Comparison of ENCODE assay signal across 22 cellular contexts in the genomic region with DNA sequence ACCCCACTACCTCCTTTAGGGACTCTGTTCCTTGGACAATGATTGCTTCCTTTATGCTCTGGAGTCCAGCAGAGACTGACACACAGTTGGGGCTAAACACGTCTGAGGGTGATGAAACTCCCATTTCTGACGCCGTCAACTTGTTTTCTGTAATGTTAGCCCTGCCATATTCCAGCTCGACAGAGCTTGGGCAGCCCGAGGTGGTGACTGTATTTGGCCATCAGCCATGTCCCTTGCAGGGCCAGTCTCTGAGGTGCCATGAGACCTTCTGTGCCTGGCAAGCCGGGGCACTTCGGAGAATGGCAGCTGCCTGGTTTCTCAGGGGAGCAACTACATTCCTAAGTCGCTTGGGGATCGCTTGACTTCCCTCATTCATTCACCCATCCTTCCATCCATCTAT.
"Had no signal": no experiment of that assay in that cellular context is flagged by ENCODE, and none has a peak within 500 bp of the region (broad histone marks: within the 10 kb centered on the region; RNA-seq: fewer than 3 reads in every experiment).

No MANE protein-coding gene starts in this region.

- H3K27ac ChIP-seq: foreskin keratinocyte, lower lobe of right lung, thoracic aorta had no signal

- H3K9me3 Mint-ChIP-seq: activated naive CD4-positive, alpha-beta T cell treated with anti-CD3 and anti-CD28 coated beads for 36 hours; activated naive CD8-positive, alpha-beta T cell treated with anti-CD3 and anti-CD28 coated beads, Interleukin-2, amount 10 ng/mL, durations not matched to agents 7 days and 5 days; activated T-cell treated with anti-CD3 and anti-CD28 coated beads, Interleukin-2, amount 50 U/mL, for 24 hours; activated T-helper 2 cell treated with anti-CD3 and anti-CD28 coated beads, Interferon-gamma antibody, Interleukin-2, Interleukin-4, amounts not matched to agents 10 μg/mL and 5 μg/mL and 100 μg/mL, durations not matched to agents 14 hours and 24 hours and 36 hours; neural crest cell; WTC11 had no signal

- H3K4me1 ChIP-seq: foreskin keratinocyte, lower lobe of right lung had no signal

- H3K4me3 ChIP-seq: lower lobe of right lung, thoracic aorta had no signal

- H3K27me3 Mint-ChIP-seq: activated naive CD8-positive, alpha-beta T cell treated with anti-CD3 and anti-CD28 coated beads, Interleukin-2, amount 10 ng/mL, durations not matched to agents 7 days and 5 days; activated T-cell treated with anti-CD3 and anti-CD28 coated beads, Interleukin-2, amount 50 U/mL, for 24 hours; naive thymus-derived CD4-positive, alpha-beta T cell had no signal

- H3K4me1 Mint-ChIP-seq: activated CD4-positive, alpha-beta T cell treated with anti-CD3 and anti-CD28 coated beads for 36 hours; activated naive CD8-positive, alpha-beta T cell treated with anti-CD3 and anti-CD28 coated beads, Interleukin-2, amount 10 ng/mL, durations not matched to agents 7 days and 5 days had no signal

- H3K27ac Mint-ChIP-seq: activated CD4-positive, alpha-beta T cell treated with anti-CD3 and anti-CD28 coated beads for 36 hours; activated naive CD4-positive, alpha-beta T cell treated with anti-CD3 and anti-CD28 coated beads for 36 hours; activated naive CD8-positive, alpha-beta T cell treated with anti-CD3 and anti-CD28 coated beads, Interleukin-2, amount 10 ng/mL, durations not matched to agents 7 days and 5 days; activated T-cell treated with anti-CD3 and anti-CD28 coated beads, Interleukin-2, amount 50 U/mL, for 24 hours; activated T-helper 2 cell treated with anti-CD3 and anti-CD28 coated beads, Interferon-gamma antibody, Interleukin-2, Interleukin-4, amounts not matched to agents 10 μg/mL and 5 μg/mL and 100 μg/mL, durations not matched to agents 14 hours and 24 hours and 36 hours; WTC11 had no signal

- ATAC-seq: activated CD4-positive, alpha-beta T cell treated with anti-CD3 and anti-CD28 coated beads for 36 hours; foreskin keratinocyte; lower lobe of right lung; naive thymus-derived CD4-positive, alpha-beta T cell; WTC11 had no signal

- H3K36me3 Mint-ChIP-seq: WTC11 had no signal

- H3K4me3 Mint-ChIP-seq: activated CD4-positive, alpha-beta T cell treated with anti-CD3 and anti-CD28 coated beads for 36 hours; activated naive CD4-positive, alpha-beta T cell treated with anti-CD3 and anti-CD28 coated beads for 36 hours; activated naive CD8-positive, alpha-beta T cell treated with anti-CD3 and anti-CD28 coated beads, Interleukin-2, amount 10 ng/mL, durations not matched to agents 7 days and 5 days; activated T-cell treated with anti-CD3 and anti-CD28 coated beads, Interleukin-2, amount 50 U/mL, for 24 hours; naive thymus-derived CD4-positive, alpha-beta T cell; neural crest cell; WTC11 had no signal

- H3K9me3 ChIP-seq: lower lobe of right lung, thoracic aorta had no signal

- H3K36me3 ChIP-seq: lower lobe of right lung, thoracic aorta had no signal

- DNase-seq: activated CD4-positive, alpha-beta T cell treated with anti-CD3 and anti-CD28 coated beads for 36 hours; activated CD4-positive, alpha-beta T cell treated with anti-CD3 and anti-CD28 coated beads, Interleukin-2, amount 50 U/mL, for 4 hours; activated CD8-positive, alpha-beta memory T cell treated with anti-CD3 and anti-CD28 coated beads for 24 hours; activated CD8-positive, alpha-beta memory T cell treated with anti-CD3 and anti-CD28 coated beads, Interleukin-2, amount 50 U/mL, for 4 hours; activated naive CD4-positive, alpha-beta T cell treated with anti-CD3 and anti-CD28 coated beads for 36 hours; activated naive CD8-positive, alpha-beta T cell treated with anti-CD3 and anti-CD28 coated beads, Interleukin-2, amount 10 ng/mL, durations not matched to agents 7 days and 5 days; activated T-cell treated with anti-CD3 and anti-CD28 coated beads, Interleukin-2, amount 50 U/mL, for 24 hours; amniotic stem cell; dermis blood vessel endothelial cell; effector CD8-positive, alpha-beta T cell; foreskin keratinocyte; left cardiac atrium; lower lobe of right lung; mesendoderm; naive thymus-derived CD4-positive, alpha-beta T cell; stimulated activated CD4-positive, alpha-beta T cell treated with anti-CD3 and anti-CD28 coated beads, Interleukin-4, amount 100 ng/mL, for 24 hours; stimulated activated naive CD4-positive, alpha-beta T cell treated with Interleukin-2 at 50 U/mL for 16 hours; T-helper 9 cell had no signal
